8 cellular contexts compared by ENCODE assay signal in genomic region chr10:97210576-97210975, GRCh38. TPM values are rescaled to one million over a fixed set of nuclear protein-coding genes. Genes with fewer than 3 reads are reported as not detected.
DNase-seq lines count a peak whose midpoint lies in the region; ATAC-seq and TF ChIP-seq lines count a peak whose summit lies in the region.

No MANE protein-coding gene starts in this region.

- H3K36me3 ChIP-seq in MM.1S (replicated peaks; ENCODE audit: insufficient read depth, low read length) (no peaks in the 10 kb centered on the region), adrenal gland (replicated peaks in 1 of 2) (no peaks in the 10 kb centered on the region), gastrocnemius medialis (no peaks in the 10 kb centered on the region)

- no peak overlapping the region for H3K4me3 ChIP-seq in MM.1S (ENCODE audit: low read length)
- H3K4me3 ChIP-seq in adrenal gland, result no peak overlapping the region
- H3K4me3 ChIP-seq in right cardiac atrium (ENCODE audit: low read length), result no peak overlapping the region
- no peak overlapping the region for H3K4me3 ChIP-seq in gastrocnemius medialis

- H3K9me2 ChIP-seq in MM.1S (replicated peaks; ENCODE audit: insufficient read depth, low read length), result no peaks in the 10 kb centered on the region

- H3K79me2 ChIP-seq in MM.1S (ENCODE audit: low read length), result no peaks in the 10 kb centered on the region

- no peaks in the 10 kb centered on the region for H3K9me3 ChIP-seq in MM.1S (replicated peaks; ENCODE audit: insufficient read depth, low read length)
- no peaks in the 10 kb centered on the region for H3K9me3 ChIP-seq in T-helper 17 cell (ENCODE audit: control insufficient read depth, low read length, poor library complexity, severe bottlenecking)
- no peaks in the 10 kb centered on the region for H3K9me3 ChIP-seq in adrenal gland (replicated peaks in 1 of 3)
- H3K9me3 ChIP-seq in right cardiac atrium (ENCODE audit: control insufficient read depth, low read length), result no peaks in the 10 kb centered on the region
- no peaks in the 10 kb centered on the region for H3K9me3 ChIP-seq in gastrocnemius medialis

- no peak overlapping the region for H3K4me2 ChIP-seq in MM.1S (ENCODE audit: low read depth, low read length)

- peak; percentile 54 for ATAC-seq in T-helper 17 cell
- peak; percentile 67 to 79 for ATAC-seq in right cardiac atrium
- ATAC-seq in gastrocnemius medialis, result peak; percentile 66 to 81
- ATAC-seq in GM18505 (IDR thresholded peaks at IDR 0.05; ENCODE audit: unreplicated experiment), result no peak
- ATAC-seq in GM18517 (IDR thresholded peaks at IDR 0.05; ENCODE audit: unreplicated experiment), result no peak

- H3K27ac ChIP-seq in MM.1S (ENCODE audit: low read length) (no peak overlapping the region), adrenal gland (no peak overlapping the region), right cardiac atrium (ENCODE audit: low read length) (no peak overlapping the region), gastrocnemius medialis (no peak overlapping the region)

- peaks cover 3% of the 10 kb centered on the region for H3K27me3 Mint-ChIP-seq in T-helper 17 cell

- no peaks in the 10 kb centered on the region for H4K20me1 ChIP-seq in MM.1S (ENCODE audit: insufficient read depth, low read length)

- peak; percentile 37 for DNase-seq in GM04504 (ENCODE audit: low read depth)
- DNase-seq in MM.1S, result peak; percentile 63
- peak; percentile 44 to 66 (median 46) for DNase-seq in T-helper 17 cell
- DNase-seq in adrenal gland, result peak; percentile 45 to 92 (median 68)
- DNase-seq in right cardiac atrium, result peak; percentile 35 to 78 (median 78)
- peak; percentile 20 to 53 for DNase-seq in gastrocnemius medialis

- H3K27me3 ChIP-seq in MM.1S (replicated peaks; ENCODE audit: insufficient read depth, low read length) (no peaks in the 10 kb centered on the region), adrenal gland (no peaks in the 10 kb centered on the region), right cardiac atrium (ENCODE audit: control insufficient read depth, insufficient read depth) (no peaks in the 10 kb centered on the region), gastrocnemius medialis (no peaks in the 10 kb centered on the region)

- WGBS in adrenal gland, 4 donors, result 4 to 11% (median 10%) methylated on average over 8 of the region's 8 CpGs
- WGBS in right cardiac atrium, result 11% methylated on average over 8 of the region's 8 CpGs

- in situ Hi-C loops in gastrocnemius medialis (cut with MboI; ENCODE audit: low sequenced_read_pairs in 4 of 4), result loop anchor here in 1 of 4 donors (25.0 kb wide), 1 partner anchor 823 kb away; no protein-coding TSS in a partner anchor

- no peak overlapping the region for H3K4me3 Mint-ChIP-seq in T-helper 17 cell

- no peak for TF ChIP-seq POLR2A in adrenal gland (IDR thresholded peaks at IDR 0.05)
- TF ChIP-seq POLR2A in gastrocnemius medialis (IDR thresholded peaks at IDR 0.05), result no peak
- no peak for TF ChIP-seq POLR2A in GM18505 (IDR thresholded peaks at IDR 0.05; ENCODE audit: borderline replicate concordance, extremely low read depth, insufficient read depth, insufficient read length)

- H2AFZ ChIP-seq in MM.1S (ENCODE audit: low read length), result no peak overlapping the region

- H3K4me1 Mint-ChIP-seq in T-helper 17 cell, result no peaks in the 10 kb centered on the region

- TF ChIP-seq CTCF in MM.1S (IDR thresholded peaks at IDR 0.05; ENCODE audit: low read length), result peak; percentile 94
- peak; percentile 85 to 99 (median 92) for TF ChIP-seq CTCF in adrenal gland (IDR thresholded peaks at IDR 0.05)
- TF ChIP-seq CTCF in gastrocnemius medialis (IDR thresholded peaks at IDR 0.05 in 4 of 5, conservative IDR thresholded peaks at IDR 0.05 in 1 of 5), result peak; percentile 81 to 95 (median 88)

- H3K4me1 ChIP-seq in MM.1S (ENCODE audit: low read length) (no peaks in the 10 kb centered on the region), adrenal gland (replicated peaks in 1 of 2) (no peaks in the 10 kb centered on the region), right cardiac atrium (ENCODE audit: control insufficient read depth, insufficient read depth, low read length) (no peaks in the 10 kb centered on the region), gastrocnemius medialis (no peaks in the 10 kb centered on the region)

- no peaks in the 10 kb centered on the region for H3F3A ChIP-seq in MM.1S (ENCODE audit: insufficient read depth, low read length)

- intact Hi-C loops in adrenal gland (cut with DNase I), result loop anchor here in 1 of 2 donors (2.0 to 10.0 kb wide), 2 partner anchors 138 to 836 kb away; no protein-coding TSS in a partner anchor
- intact Hi-C loops in right cardiac atrium (cut with DNase I), result loop anchor here in 3 of 4 donors (2.0 kb wide), 1 partner anchor 138 kb away; no protein-coding TSS in a partner anchor
- intact Hi-C loops in gastrocnemius medialis (cut with DNase I; ENCODE audit: low total_unique reads), result loop anchor here (1.0 to 10.0 kb wide), 2 partner anchors 137 to 836 kb away; no protein-coding TSS in a partner anchor

- H3K9ac ChIP-seq in MM.1S (ENCODE audit: low read length), result no peak overlapping the region

- no peak overlapping the region for H3K27ac Mint-ChIP-seq in T-helper 17 cell

- H3K36me3 Mint-ChIP-seq in T-helper 17 cell (ENCODE audit: low read depth), result no peaks in the 10 kb centered on the region

RNA-seq across cellular contexts. Expression of gene SLIT1, which starts 24.8 kb away (rescaled TPM):
- total RNA-seq in T-helper 17 cell (under 1 TPM; 0.44 to 0.50 TPM), adrenal gland (under 1 TPM; 0.06 to 0.65 (median 0.13) TPM), right cardiac atrium (under 1 TPM; 0.11 to 0.29 (median 0.17) TPM), gastrocnemius medialis (under 1 TPM in 2 of 4 donors, not detected in 2; 0.10 to 0.13 TPM)
- polyA plus RNA-seq in adrenal gland (under 1 TPM; 0.05 to 0.24 (median 0.24) TPM), right cardiac atrium (0.16 TPM)

Comparison
In these comparisons a context has a peak if more than half of its experiments do, and no peak if none do; other contexts are left out.
1. ATAC-seq: peak in T-helper 17 cell (single experiment), right cardiac atrium (2 of 2) and gastrocnemius medialis (2 of 2); none in GM18505 (single experiment) and GM18517 (single experiment).
2. Peak in every context shown above with its lines, with median percentiles within 50 percentile points of each other: DNase-seq and CTCF ChIP-seq.